In the genomic region with DNA sequence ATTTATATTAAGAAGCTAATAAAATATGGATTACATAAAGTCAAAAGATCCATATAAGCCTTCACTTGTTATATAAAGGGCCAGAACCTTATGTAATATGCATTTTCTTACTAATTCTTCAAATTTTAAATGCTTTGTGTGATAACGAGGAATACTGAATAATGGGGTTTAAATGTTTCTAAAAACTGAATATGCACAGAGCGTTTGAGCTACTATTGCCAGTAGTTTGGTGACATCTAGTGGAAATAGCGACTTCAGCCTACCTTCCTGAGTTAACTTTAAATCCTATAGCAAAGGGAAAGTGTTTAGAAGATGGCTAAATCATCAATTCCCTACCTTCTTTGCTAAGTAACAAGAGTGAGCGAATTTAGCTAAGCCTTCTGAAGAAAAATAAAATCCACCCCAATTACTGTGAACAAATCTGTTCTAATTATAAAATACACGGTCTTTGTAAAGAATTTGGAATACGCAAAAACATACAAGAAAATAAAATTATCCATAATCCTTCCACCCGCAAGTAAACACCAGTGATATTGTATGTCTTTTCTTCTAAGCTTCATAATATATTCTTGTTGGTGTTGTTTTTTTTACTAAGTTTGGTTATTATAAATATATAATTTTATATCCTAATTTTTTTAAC, we compare ENCODE assay signal across 8 cellular contexts.
DNase-seq lines count a peak whose midpoint lies in the region; ATAC-seq and TF ChIP-seq lines count a peak whose summit lies in the region.

No MANE protein-coding gene starts in this region.

- no peak overlapping the region for H3K4me3 Mint-ChIP-seq in activated CD4-positive, alpha-beta T cell treated with anti-CD3 and anti-CD28 coated beads, Interleukin-2, amount 10 ng/mL, durations not matched to agents 24 days and 14 days

- H3K79me1 ChIP-seq in IMR-90 (ENCODE audit: low read depth in 1 of 2, low read length in 2 of 2): no peaks in the 10 kb centered on the region

- peak; percentile 71 for TF ChIP-seq RAD21 in IMR-90 (IDR thresholded peaks at IDR 0.05; ENCODE audit: low read length)

- CTCF ChIA-PET in IMR-90 (lab: Yijun Ruan, JAX): interaction anchor here (0.5 to 1.2 kb wide), 7 partner anchors 9 to 1689 kb away, joined by 3 to 5 read pairs (median 4); no protein-coding TSS in a partner anchor

- no peak overlapping the region for H2BK15ac ChIP-seq in IMR-90 (ENCODE audit: low read depth, low read length)

- H2AFZ ChIP-seq in IMR-90 (replicated peaks; ENCODE audit: low read length, poor library complexity): no peak overlapping the region

- DNase-seq in DMS114 treated with DMSO at 0.1 percent for 48 hours (lab: John Stamatoyannopoulos, UW; ENCODE audit: unreplicated experiment): peak; percentile 42
- DNase-seq in IMR-90: peak; percentile 46
- peak; percentile 22 for DNase-seq in RPMI8226
- peak; percentile 15 for DNase-seq in foreskin melanocyte
- no peak for DNase-seq in activated CD4-positive, alpha-beta T cell treated with anti-CD3 and anti-CD28 coated beads, Interleukin-2, amount 10 ng/mL, durations not matched to agents 24 days and 14 days
- DNase-seq in ecto neural progenitor cell (ENCODE audit: low spot score): no peak
- no peak for DNase-seq in epidermal melanocyte (ENCODE audit: insufficient read length, low spot score)

- no peak overlapping the region for H4K5ac ChIP-seq in IMR-90 (ENCODE audit: low read depth, low read length)

- no peaks in the 10 kb centered on the region for H3K4me1 Mint-ChIP-seq in activated CD4-positive, alpha-beta T cell treated with anti-CD3 and anti-CD28 coated beads, Interleukin-2, amount 10 ng/mL, durations not matched to agents 24 days and 14 days

- H3K27ac ChIP-seq in IMR-90 (ENCODE audit: insufficient read depth, low read length): no peak overlapping the region

- H3K9me3 ChIP-seq in IMR-90 (ENCODE audit: control insufficient read depth, insufficient read depth, low read length): no peaks in the 10 kb centered on the region

- H3K27ac Mint-ChIP-seq in activated CD4-positive, alpha-beta T cell treated with anti-CD3 and anti-CD28 coated beads, Interleukin-2, amount 10 ng/mL, durations not matched to agents 24 days and 14 days: no peak overlapping the region

- no peak overlapping the region for H2BK120ac ChIP-seq in IMR-90 (ENCODE audit: low read depth, low read length)

- H3K4me2 ChIP-seq in IMR-90 (ENCODE audit: low read depth, low read length): no peak overlapping the region

- in situ Hi-C loops in IMR-90 (cut with MboI; ENCODE audit: low sequenced_read_pairs): no loop called here

- peaks cover 6% of the 10 kb centered on the region for H3K27me3 ChIP-seq in IMR-90 (ENCODE audit: control insufficient read depth, insufficient read depth, low read length)

- H3K4me1 ChIP-seq in IMR-90 (ENCODE audit: control insufficient read depth, insufficient read depth, low read length): no peaks in the 10 kb centered on the region

- no peaks in the 10 kb centered on the region for H3K27me3 Mint-ChIP-seq in activated CD4-positive, alpha-beta T cell treated with anti-CD3 and anti-CD28 coated beads, Interleukin-2, amount 10 ng/mL, durations not matched to agents 24 days and 14 days

- H3K18ac ChIP-seq in IMR-90 (ENCODE audit: low read depth, low read length): no peak overlapping the region

- H2BK20ac ChIP-seq in IMR-90 (ENCODE audit: low read depth, low read length): no peak overlapping the region

- H3K36me3 Mint-ChIP-seq in activated CD4-positive, alpha-beta T cell treated with anti-CD3 and anti-CD28 coated beads, Interleukin-2, amount 10 ng/mL, durations not matched to agents 24 days and 14 days (ENCODE audit: low read depth): no peaks in the 10 kb centered on the region

- dilution Hi-C loops in IMR-90 (cut with HindIII; ENCODE audit: low sequenced_read_pairs, unreplicated experiment): no loop called here

- TF ChIP-seq POLR2A in IMR-90 (IDR thresholded peaks at IDR 0.05; ENCODE audit: low read depth, low read length): no peak

- no TSS peak for BruUV-seq in IMR-90 (replicated peaks; lab: Mats Ljungman, UMichigan)

- intact Hi-C loops in IMR-90 (cut with micrococcal nuclease): loop anchor here (1.0 kb wide), 2 partner anchors 69 to 1689 kb away; no protein-coding TSS in a partner anchor
- intact Hi-C loops in activated CD4-positive, alpha-beta T cell treated with anti-CD3 and anti-CD28 coated beads, Interleukin-2, amount 10 ng/mL, durations not matched to agents 24 days and 14 days (cut with micrococcal nuclease): loop anchor here (2.0 to 5.0 kb wide), 2 partner anchors 66 to 895 kb away; no protein-coding TSS in a partner anchor

- H4K20me1 ChIP-seq in IMR-90 (ENCODE audit: insufficient read depth, low read length): no peaks in the 10 kb centered on the region

- no peaks in the 10 kb centered on the region for H3K9me3 Mint-ChIP-seq in activated CD4-positive, alpha-beta T cell treated with anti-CD3 and anti-CD28 coated beads, Interleukin-2, amount 10 ng/mL, durations not matched to agents 24 days and 14 days

- H3K36me3 ChIP-seq in IMR-90 (ENCODE audit: control insufficient read depth, insufficient read depth, low read length): no peaks in the 10 kb centered on the region

- H2AK5ac ChIP-seq in IMR-90 (ENCODE audit: low read depth, low read length): no peak overlapping the region

- no peak overlapping the region for H2BK5ac ChIP-seq in IMR-90 (ENCODE audit: low read depth, low read length, poor library complexity, severe bottlenecking)

- no peak overlapping the region for H3K56ac ChIP-seq in IMR-90 (ENCODE audit: extremely low read depth, insufficient read depth, low read length)

- H3K4me3 ChIP-seq in IMR-90 (ENCODE audit: insufficient read depth, low read depth, low read length): no peak overlapping the region

- no peak overlapping the region for H3K14ac ChIP-seq in IMR-90 (replicated peaks; ENCODE audit: low read depth, low read length)

- no peak overlapping the region for H4K8ac ChIP-seq in IMR-90 (ENCODE audit: low read depth in 2 of 2, low read length in 2 of 2)

- no peaks in the 10 kb centered on the region for H3K9me1 ChIP-seq in IMR-90 (ENCODE audit: insufficient read depth, low read length)

- TF ChIP-seq CTCF in IMR-90 (conservative IDR thresholded peaks at IDR 0.05; ENCODE audit: low read depth, low read length): peak; percentile 56

- H3K9ac ChIP-seq in IMR-90 (ENCODE audit: low read depth, low read length): no peak overlapping the region

- peak; percentile 68 for ATAC-seq in IMR-90 (ENCODE audit: low read depth)
- ATAC-seq in GM18519 (IDR thresholded peaks at IDR 0.05; ENCODE audit: low FRiP score, unreplicated experiment): no peak

- POLR2A ChIA-PET in IMR-90 (lab: Charles Lee; ENCODE audit: unreplicated experiment): no interaction called here

- H4K91ac ChIP-seq in IMR-90 (ENCODE audit: insufficient read depth, low read depth, low read length): no peak overlapping the region

- WGBS in IMR-90 (ENCODE audit: extremely low coverage in 2 of 2, insufficient read length in 1 of 2), 2 experiments: no CpG with 5 or more reads among the region's 7 CpGs

- H2AK9ac ChIP-seq in IMR-90 (replicated peaks; ENCODE audit: low read depth, low read length, poor library complexity): no peak overlapping the region

- H3K23ac ChIP-seq in IMR-90 (ENCODE audit: low read depth, low read length): no peak overlapping the region

- no peak overlapping the region for H3K4ac ChIP-seq in IMR-90 (ENCODE audit: low read depth, low read length)

TF ChIP-seq in IMR-90, 13 proteins besides CTCF, POLR2A, EP300 and RAD21:
- no peak for TF ChIP-seq RCOR1 (IDR thresholded peaks at IDR 0.05; ENCODE audit: insufficient replicate concordance, low read length)
- TF ChIP-seq SMC3 (IDR thresholded peaks at IDR 0.05; ENCODE audit: low read depth, low read length): peak; percentile 37
TF ChIP-seq in IMR-90: peak in this region for 1.

Comparison
In these comparisons a context has a peak if more than half of its experiments do, and no peak if none do; other contexts are left out.
1. DNase-seq: peak in DMS114 treated with DMSO at 0.1 percent for 48 hours (single experiment), IMR-90 (single experiment), RPMI8226 (single experiment) and foreskin melanocyte (single experiment); none in activated CD4-positive, alpha-beta T cell treated with anti-CD3 and anti-CD28 coated beads, Interleukin-2, amount 10 ng/mL, durations not matched to agents 24 days and 14 days (single experiment), ecto neural progenitor cell (single experiment) and epidermal melanocyte (single experiment).